In genomic region chr21:41668051-41668541, GRCh38 we compare ENCODE assay signal across 22 cellular contexts.
"Had no signal": no experiment of that assay in that cellular context is flagged by ENCODE, and none has a peak within 500 bp of the region (broad histone marks: within the 10 kb centered on the region; RNA-seq: fewer than 3 reads in every experiment).

No MANE protein-coding gene starts in this region.

- H3K36me3 ChIP-seq: breast epithelium, neutrophil, ovary, uterus had no signal

- H3K27me3 ChIP-seq: breast epithelium, ovary, testis, uterus had no signal

- DNase-seq: activated CD4-positive, alpha-beta T cell treated with anti-CD3 and anti-CD28 coated beads for 1 hour; activated CD4-positive, alpha-beta T cell treated with anti-CD3 and anti-CD28 coated beads, Interleukin-2, amount 10 ng/mL, durations not matched to agents 7 days and 5 days; activated CD8-positive, alpha-beta memory T cell treated with anti-CD3 and anti-CD28 coated beads, Interleukin-2, amount 10 ng/mL, durations not matched to agents 7 days and 5 days; activated CD8-positive, alpha-beta T cell treated with anti-CD3 and anti-CD28 coated beads for 36 hours; activated T-cell treated with anti-CD3 and anti-CD28 coated beads, Interleukin-2, amount 50 U/mL, for 48 hours; dermis blood vessel endothelial cell; effector CD4-positive, alpha-beta T cell; head of caudate nucleus; hypothalamus; immature natural killer cell; mesenchymal stem cell; ovary; psoas muscle; stimulated activated CD4-positive, alpha-beta T cell treated with anti-CD3 and anti-CD28 coated beads, Interleukin-2, amount 100 ng/mL, for 48 hours; stimulated activated naive CD4-positive, alpha-beta T cell treated with Interleukin-2 at 50 U/mL for 16 hours; T-helper 2 cell; testis; trophoblast cell; uterus had no signal

- ATAC-seq: activated CD8-positive, alpha-beta memory T cell treated with anti-CD3 and anti-CD28 coated beads, Interleukin-2, amount 10 ng/mL, durations not matched to agents 7 days and 5 days; activated CD8-positive, alpha-beta T cell treated with anti-CD3 and anti-CD28 coated beads for 36 hours; psoas muscle; WTC11 had no signal

- H3K9me3 ChIP-seq: breast epithelium, neutrophil, ovary, psoas muscle, testis, uterus had no signal

- H3K4me3 ChIP-seq: breast epithelium, ovary, psoas muscle, testis, uterus had no signal

- H3K27ac ChIP-seq: breast epithelium, neutrophil, ovary, psoas muscle, testis, uterus had no signal

- H3K4me1 ChIP-seq: breast epithelium, psoas muscle, uterus had no signal
